1 cellular context compared by ENCODE assay signal in genomic region chr7:84786073-84786472, GRCh38.
TF ChIP-seq lines count a peak whose summit lies in the region.

No MANE protein-coding gene starts in this region.

TF ChIP-seq in WTC11, 78 proteins besides CTCF, POLR2A, EP300 and RAD21 (continued from another document):
- TF ChIP-seq ZNF532 (CRISPR knock-in tag; IDR thresholded peaks at IDR 0.05; ENCODE audit: borderline replicate concordance) (no peak), RELA (CRISPR knock-in tag; IDR thresholded peaks at IDR 0.05; ENCODE audit: borderline replicate concordance) (no peak), ZNF671 (CRISPR knock-in tag; IDR thresholded peaks at IDR 0.05) (no peak), E2F4 (CRISPR knock-in tag; IDR thresholded peaks at IDR 0.05; ENCODE audit: borderline replicate concordance, low read depth) (no peak), E2F1 (CRISPR knock-in tag; IDR thresholded peaks at IDR 0.05) (no peak), MXD4 (CRISPR knock-in tag; IDR thresholded peaks at IDR 0.05; ENCODE audit: borderline replicate concordance) (no peak), ZNF396 (CRISPR knock-in tag; IDR thresholded peaks at IDR 0.05; ENCODE audit: borderline replicate concordance) (no peak)
